In the genomic region with DNA sequence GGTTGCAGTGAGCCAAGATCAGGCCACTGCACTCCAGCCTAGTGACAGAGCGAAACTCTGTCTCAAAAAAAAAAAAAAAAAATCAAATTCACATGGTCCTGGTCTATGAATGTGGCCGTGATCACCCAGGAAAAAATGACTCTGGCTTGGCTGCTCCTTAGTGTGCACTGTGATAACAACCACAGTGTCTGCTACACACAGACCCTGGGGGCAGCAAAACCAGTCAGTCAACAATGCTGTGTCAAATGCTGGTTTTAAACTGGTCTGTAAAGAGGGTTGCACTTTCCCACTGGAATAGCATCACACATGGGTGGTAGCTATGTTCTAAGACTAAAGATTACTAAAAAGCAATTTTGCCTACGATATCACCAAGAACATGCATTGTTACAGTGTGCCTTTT, we compare ENCODE assay signal across 11 cellular contexts.
"Had no signal": no experiment of that assay in that cellular context is flagged by ENCODE, and none has a peak within 500 bp of the region (broad histone marks: within the 10 kb centered on the region; RNA-seq: fewer than 3 reads in every experiment).

No MANE protein-coding gene starts in this region.

- ATAC-seq: HCT116, HepG2 had no signal

- H3K27ac Mint-ChIP-seq: HFFc6, IgD-negative memory B cell had no signal

- H3K9me3 ChIP-seq: HAP-1 had no signal

- H3K4me3 ChIP-seq: GM23248, HAP-1 had no signal

- DNase-seq: GM23248, GOT3, H7, HFFc6, KBM-7 had no signal

- H3K9ac ChIP-seq: GM23248, KMS-11 had no signal

- H3K27ac ChIP-seq: GM23248, HL-60, KMS-11 had no signal

- H3K9me3 Mint-ChIP-seq: HFFc6, IgD-negative memory B cell had no signal

- H2AFZ ChIP-seq: GM23248 had no signal

- H3K27me3 Mint-ChIP-seq: IgD-negative memory B cell had no signal

- H3K4me2 ChIP-seq: KMS-11 had no signal

- H3K4me1 ChIP-seq: HAP-1 had no signal

- H3K4me3 Mint-ChIP-seq: HFFc6 had no signal
